Comparison of ENCODE assay signal across 17 cellular contexts in genomic region chr13:41764558-41764957, GRCh38.
"Had no signal": no experiment of that assay in that cellular context is flagged by ENCODE, and none has a peak within 500 bp of the region (broad histone marks: within the 10 kb centered on the region; RNA-seq: fewer than 3 reads in every experiment).

No MANE protein-coding gene starts in this region.

- H3K36me3 Mint-ChIP-seq: natural killer cell had no signal

- H3K27ac Mint-ChIP-seq: activated B cell treated with CpG ODN at 0.5 μM for 24 hours had no signal

- H3K4me3 Mint-ChIP-seq: activated B cell treated with CpG ODN at 0.5 μM for 24 hours, natural killer cell had no signal

- DNase-seq: activated B cell treated with CpG ODN at 0.5 μM for 24 hours; activated CD4-positive, alpha-beta T cell treated with anti-CD3 and anti-CD28 coated beads for 4 hours; left colon; lower lobe of right lung; natural killer cell; ovary; stimulated activated CD4-positive, alpha-beta T cell treated with anti-CD3 and anti-CD28 coated beads, Interleukin-2, amount 100 ng/mL, for 48 hours; stimulated activated CD8-positive, alpha-beta memory T cell treated with anti-CD3 and anti-CD28 coated beads, Interleukin-4, amount 100 ng/mL, for 48 hours; stimulated activated naive CD4-positive, alpha-beta T cell; T-helper 1 cell; testis; trophoblast cell; uterus had no signal

- H3K4me1 ChIP-seq: lower lobe of right lung, prostate gland, testis, uterus had no signal

- H3K4me3 ChIP-seq: cardiac muscle cell, heart right ventricle, lower lobe of right lung, ovary, prostate gland, testis, uterus had no signal

- H3K27me3 Mint-ChIP-seq: activated B cell treated with CpG ODN at 0.5 μM for 24 hours had no signal

- H3K9me3 ChIP-seq: heart right ventricle, lower lobe of right lung, ovary, prostate gland, testis, uterus had no signal

- H3K9me3 Mint-ChIP-seq: activated B cell treated with CpG ODN at 0.5 μM for 24 hours, natural killer cell had no signal

- H3K27me3 ChIP-seq: cardiac muscle cell, heart right ventricle, ovary, testis, uterus had no signal

- ATAC-seq: left colon, lower lobe of right lung, natural killer cell, SK-N-SH treated with all-trans-retinoic acid at 6 μM for 48 hours had no signal

- H3K4me1 Mint-ChIP-seq: activated B cell treated with CpG ODN at 0.5 μM for 24 hours had no signal

- H3K36me3 ChIP-seq: cardiac muscle cell, lower lobe of right lung, ovary, prostate gland, uterus had no signal

- H3K27ac ChIP-seq: cardiac muscle cell, lower lobe of right lung, ovary, prostate gland, testis, uterus had no signal
